11 cellular contexts compared by ENCODE assay signal in genomic region chr14:85533821-85534271, GRCh38. TPM values are rescaled to one million over a fixed set of nuclear protein-coding genes. Genes with fewer than 3 reads are reported as not detected.
A peak's percentile ranks its signal among the peaks of the same experiment; 100 is the strongest.
DNase-seq lines count a peak whose midpoint lies in the region; ATAC-seq and TF ChIP-seq lines count a peak whose summit lies in the region.
"Had no signal": no experiment of that assay in that cellular context is flagged by ENCODE, and none has a peak within 500 bp of the region (broad histone marks: within the 10 kb centered on the region; RNA-seq: fewer than 3 reads in every experiment).

No MANE protein-coding gene starts in this region.

- H3K27ac ChIP-seq in hepatocyte = peak overlapping the region; percentile 75

- H4K20me1 ChIP-seq in hepatocyte (ENCODE audit: insufficient read depth, poor library complexity, severe bottlenecking) = peaks cover 3% of the 10 kb centered on the region

- under 1% methylated on average over 21 of the region's 35 CpGs for WGBS in hepatocyte (ENCODE audit: low lambda C conversion rate, missing lambda C conversion rate)

- H3K4me1 ChIP-seq in hepatocyte (ENCODE audit: insufficient read depth) (no peaks in the 10 kb centered on the region), skeletal muscle satellite cell (ENCODE audit: control insufficient read depth, insufficient read depth, low read length) (peaks cover 28% of the 10 kb centered on the region), Caco-2 (no peaks in the 10 kb centered on the region; the same call in 1 of the 2 replicates)

- H3K27me3 Mint-ChIP-seq in WTC11 (ENCODE audit: low read depth) = peaks cover 65% of the 10 kb centered on the region
- H3K27me3 Mint-ChIP-seq in Caco-2 (ENCODE audit: insufficient read depth, unreplicated experiment) = no peaks in the 10 kb centered on the region

- peak overlapping the region; percentile 90 for H3K9ac ChIP-seq in skeletal muscle satellite cell (ENCODE audit: low read depth, low read length)

- H3K4me3 Mint-ChIP-seq in WTC11 (peak overlapping the region; percentile 84), Caco-2 (ENCODE audit: unreplicated experiment) (no peak overlapping the region)
- H3K4me3 Mint-ChIP-seq: activated CD4-positive, alpha-beta T cell treated with anti-CD3 and anti-CD28 coated beads for 36 hours had no signal

- H3K4me3 ChIP-seq in HFF-Myc (replicated peaks; ENCODE audit: low read depth, low read length) = peak overlapping the region; percentile 91
- H3K4me3 ChIP-seq in hepatocyte = peak overlapping the region; percentile 71
- peak overlapping the region; percentile 75 for H3K4me3 ChIP-seq in skeletal muscle satellite cell (ENCODE audit: low read length)
- no peak overlapping the region for H3K4me3 ChIP-seq in Caco-2 (ENCODE audit: low read depth, low read length)
- H3K4me3 ChIP-seq: mucosa of descending colon had no signal

- H3K9me2 ChIP-seq in hepatocyte (replicated peaks; ENCODE audit: insufficient read depth) = no peaks in the 10 kb centered on the region

- no peak for DNase-seq in HFF-Myc (ENCODE audit: extremely low read depth, low read depth)
- DNase-seq in WTC11 (ENCODE audit: low spot score) = peak; percentile 56
- DNase-seq in hepatocyte (ENCODE audit: low spot score) = peak; percentile 20
- DNase-seq in Caco-2 = no peak
- DNase-seq in inferior parietal cortex (ENCODE audit: extremely low spot score) = no peak
- no peak for DNase-seq in AG20443 (ENCODE audit: low spot score)
- DNase-seq: activated CD4-positive, alpha-beta T cell treated with anti-CD3 and anti-CD28 coated beads for 36 hours had no signal

- TF ChIP-seq CTCF in HFF-Myc (IDR thresholded peaks at IDR 0.05; ENCODE audit: low read depth, low read length, missing control alignments) = no peak
- no peak for TF ChIP-seq CTCF in WTC11 (IDR thresholded peaks at IDR 0.05)
- TF ChIP-seq CTCF in hepatocyte (IDR thresholded peaks at IDR 0.05; ENCODE audit: poor library complexity) = no peak
- TF ChIP-seq CTCF in Caco-2 (IDR thresholded peaks at IDR 0.05; ENCODE audit: insufficient read depth in 1 of 2, low read depth in 1 of 2, low read length in 1 of 2, severe bottlenecking in 1 of 2, unreplicated experiment in 1 of 2) = no peak

- H3K9me3 ChIP-seq in hepatocyte (ENCODE audit: low read depth) (no peaks in the 10 kb centered on the region), skeletal muscle satellite cell (replicated peaks; ENCODE audit: low read length) (no peaks in the 10 kb centered on the region), Caco-2 (0 out of 2 replicates have a peak, but pooled peaks cover 5% of the 10 kb centered on the region)
- H3K9me3 ChIP-seq: mucosa of descending colon had no signal

- H3K27me3 ChIP-seq in hepatocyte (peaks cover 12% of the 10 kb centered on the region), skeletal muscle satellite cell (ENCODE audit: control insufficient read depth, insufficient read depth, low read length) (no peaks in the 10 kb centered on the region), Caco-2 (replicated peaks; ENCODE audit: control insufficient read depth, insufficient read depth, low read length) (no peaks in the 10 kb centered on the region)

- ATAC-seq in WTC11 (peak; percentile 2), GM19397 (IDR thresholded peaks at IDR 0.05; ENCODE audit: unreplicated experiment) (no peak)
- ATAC-seq: activated CD4-positive, alpha-beta T cell treated with anti-CD3 and anti-CD28 coated beads for 36 hours; HCT116 had no signal

- CTCF ChIA-PET in WTC11 (lab: Charles Lee) = interaction anchor here (1.2 kb wide), 1 partner anchor 384 kb away, joined by 3 read pairs; no protein-coding TSS in a partner anchor
- CTCF ChIA-PET in Caco-2 (lab: Charles Lee) = interaction anchor here (0.5 kb wide), 1 partner anchor 25 kb away, joined by 3 read pairs; no protein-coding TSS in a partner anchor

- no peak overlapping the region for H2AFZ ChIP-seq in hepatocyte

- H3K27ac Mint-ChIP-seq in WTC11 (no peak overlapping the region), Caco-2 (ENCODE audit: unreplicated experiment) (no peak overlapping the region)
- H3K27ac Mint-ChIP-seq: activated CD4-positive, alpha-beta T cell treated with anti-CD3 and anti-CD28 coated beads for 36 hours had no signal

- intact Hi-C loops in Caco-2 (cut with micrococcal nuclease; ENCODE audit: unreplicated experiment) = no loop called here

- no peaks in the 10 kb centered on the region for H3K36me3 Mint-ChIP-seq in WTC11
- no peaks in the 10 kb centered on the region for H3K36me3 Mint-ChIP-seq in Caco-2 (ENCODE audit: insufficient read depth, unreplicated experiment)

- peaks cover 57% of the 10 kb centered on the region for H3K79me2 ChIP-seq in hepatocyte

- BruUV-seq in Caco-2 (replicated peaks; lab: Mats Ljungman, UMichigan) = no TSS peak

- H3K4me2 ChIP-seq in hepatocyte = peak overlapping the region; percentile 86
- H3K4me2 ChIP-seq in skeletal muscle satellite cell (ENCODE audit: low read length) = peak overlapping the region; percentile 98

- H3K36me3 ChIP-seq in hepatocyte (replicated peaks; ENCODE audit: insufficient read depth, low read depth) (no peaks in the 10 kb centered on the region), skeletal muscle satellite cell (ENCODE audit: insufficient read depth, low read length) (no peaks in the 10 kb centered on the region), Caco-2 (ENCODE audit: control insufficient read depth, insufficient read depth, low read length) (no peaks in the 10 kb centered on the region)

- POLR2A ChIA-PET in WTC11 (lab: Charles Lee) (interaction anchor here (1.1 to 1.2 kb wide), 2 partner anchors 12 to 43 kb away, joined by 3 read pairs; no protein-coding TSS in a partner anchor), Caco-2 (lab: Charles Lee) (no interaction called here)

- peaks cover 68% of the 10 kb centered on the region for H3K4me1 Mint-ChIP-seq in WTC11
- H3K4me1 Mint-ChIP-seq in Caco-2 (ENCODE audit: low read depth, unreplicated experiment) = peaks cover under 1% of the 10 kb centered on the region

- no peaks in the 10 kb centered on the region for H3K9me3 Mint-ChIP-seq in WTC11
- H3K9me3 Mint-ChIP-seq in Caco-2 (ENCODE audit: unreplicated experiment) = peaks cover 9% of the 10 kb centered on the region

TF ChIP-seq in WTC11, 78 proteins besides CTCF, POLR2A, EP300 and RAD21:
- no peak for TF ChIP-seq AFF4 (CRISPR knock-in tag; IDR thresholded peaks at IDR 0.05; ENCODE audit: borderline replicate concordance)
- peak; percentile 50; the same call in 1 of the 2 replicates for TF ChIP-seq CREM (CRISPR knock-in tag; IDR thresholded peaks at IDR 0.05)
- TF ChIP-seq SOX15 (CRISPR knock-in tag; IDR thresholded peaks at IDR 0.05) = no peak
- no peak for TF ChIP-seq USF2 (CRISPR knock-in tag; IDR thresholded peaks at IDR 0.05)
- TF ChIP-seq HMGXB4 (CRISPR knock-in tag; IDR thresholded peaks at IDR 0.05) = 0 out of 2 replicates have a peak, but pooled peaks have one; percentile 43
- TF ChIP-seq ZNF219 (CRISPR knock-in tag; IDR thresholded peaks at IDR 0.05; ENCODE audit: borderline replicate concordance) = no peak
- TF ChIP-seq JUN (CRISPR knock-in tag; IDR thresholded peaks at IDR 0.05) = no peak
- 0 out of 2 replicates have a peak, but pooled peaks have one; percentile 39 for TF ChIP-seq TCF7 (CRISPR knock-in tag; IDR thresholded peaks at IDR 0.05; ENCODE audit: low read depth)

RNA-seq across cellular contexts. Expression of gene FLRT2, which starts 3.9 kb away (rescaled TPM):
- total RNA-seq in WTC11 (2021) (8.0 to 13.2 TPM (median 9.4 TPM) in 3 replicates), hepatocyte (42.3 and 48.0 TPM in 2 replicates), Caco-2 (2022) (0.07 and 0.43 TPM in 2 replicates)
- 31.3 and 32.9 TPM in 2 replicates for polyA plus RNA-seq in hepatocyte
- 10.7 and 29.7 TPM in 2 replicates for total RNA-seq in skeletal muscle satellite cell (2012; rRNA removed)
- total RNA-seq: activated CD4-positive, alpha-beta T cell treated with anti-CD3 and anti-CD28 coated beads for 36 hours had no signal

Comparison
In these comparisons a context has a peak if more than half of its experiments do, and no peak if none do; other contexts are left out.
1. DNase-seq: peak in WTC11 (single experiment) and hepatocyte (single experiment); none in HFF-Myc (single experiment), Caco-2 (0 of 2), inferior parietal cortex (single experiment) and AG20443 (single experiment).